11 cellular contexts compared by ENCODE assay signal in the genomic region with DNA sequence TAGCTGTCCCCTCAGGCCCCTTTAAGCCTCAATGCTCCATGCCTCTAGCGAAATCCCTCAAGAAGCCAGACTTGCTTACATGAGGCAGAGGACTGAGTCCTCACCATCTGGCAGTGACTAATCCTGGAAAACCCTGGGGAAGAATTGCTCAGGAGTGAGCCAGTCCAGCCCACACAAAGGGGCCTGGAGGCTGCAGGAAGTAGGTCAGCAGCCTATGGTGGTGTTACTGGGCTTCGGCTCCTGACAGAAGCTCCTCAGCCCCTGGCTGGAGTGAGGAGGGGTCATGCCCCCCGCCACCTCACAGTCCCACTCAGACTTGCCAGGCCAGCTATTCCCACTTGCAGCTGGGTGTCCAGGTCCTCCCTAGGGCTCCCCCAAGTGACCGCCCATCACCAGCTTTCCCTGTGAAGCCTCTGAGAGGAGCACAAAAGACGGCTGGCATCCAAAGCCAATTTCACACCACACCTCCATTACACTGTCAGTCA.
DNase-seq lines count a peak whose midpoint lies in the region; ATAC-seq and TF ChIP-seq lines count a peak whose summit lies in the region.
"Had no signal": no experiment of that assay in that cellular context is flagged by ENCODE, and none has a peak within 500 bp of the region (broad histone marks: within the 10 kb centered on the region; RNA-seq: fewer than 3 reads in every experiment).

No MANE protein-coding gene starts in this region.

- H3K27me3 ChIP-seq in AG04450 (ENCODE audit: control insufficient read depth, insufficient read depth, low read length), result no peaks in the 10 kb centered on the region
- no peaks in the 10 kb centered on the region for H3K27me3 ChIP-seq in lower lobe of right lung (ENCODE audit: low read depth)

- intact Hi-C loops in lower lobe of right lung (cut with DNase I), result no loop called here

- DNase-seq in AG04450 (ENCODE audit: low read depth, low spot score) (peak; percentile 94), NCI-H1694 treated with DMSO at 0.1 percent for 48 hours (lab: John Stamatoyannopoulos, UW) (peak; percentile 86), cerebellar cortex (ENCODE audit: low spot score) (peak; percentile 79), medulla oblongata (ENCODE audit: extremely low spot score) (peak; percentile 18), lower lobe of right lung (no peak), immature natural killer cell (no peak)
- DNase-seq in stimulated activated effector memory CD8-positive, alpha-beta T cell treated with anti-CD3 and anti-CD28 coated beads, Interleukin-12 subunit alpha, Interleukin-12 subunit beta, amount 100 ng/mL, for 72 hours (ENCODE audit: low spot score in 2 of 2), result no peak
- DNase-seq in NK-92 treated with Interleukin-12 subunit alpha and Interleukin-12 subunit beta, amount 100 ng/mL, for 24 hours (lab: John Stamatoyannopoulos, UW), result no peak
- DNase-seq: activated naive CD4-positive, alpha-beta T cell treated with anti-CD3 and anti-CD28 coated beads for 36 hours; CD4-positive, alpha-beta memory T cell; KG1 had no signal

- no peak for ATAC-seq in stimulated activated effector memory CD8-positive, alpha-beta T cell treated with anti-CD3 and anti-CD28 coated beads, Interleukin-12 subunit alpha, Interleukin-12 subunit beta, amount 100 ng/mL, for 72 hours
- no peak for ATAC-seq in lower lobe of right lung

- no peaks in the 10 kb centered on the region for H3K4me1 ChIP-seq in lower lobe of right lung

- H3K9me3 ChIP-seq in AG04450 (ENCODE audit: control insufficient read depth, insufficient read depth, low read length) (peaks cover 15% of the 10 kb centered on the region), lower lobe of right lung (no peaks in the 10 kb centered on the region)

- H3K27ac Mint-ChIP-seq in stimulated activated effector memory CD8-positive, alpha-beta T cell treated with anti-CD3 and anti-CD28 coated beads, Interleukin-12 subunit alpha, Interleukin-12 subunit beta, amount 100 ng/mL, for 72 hours, result no peak overlapping the region
- H3K27ac Mint-ChIP-seq in immature natural killer cell, result no peak overlapping the region
- H3K27ac Mint-ChIP-seq: activated naive CD4-positive, alpha-beta T cell treated with anti-CD3 and anti-CD28 coated beads for 36 hours; CD4-positive, alpha-beta memory T cell had no signal

- H3K4me1 Mint-ChIP-seq in stimulated activated effector memory CD8-positive, alpha-beta T cell treated with anti-CD3 and anti-CD28 coated beads, Interleukin-12 subunit alpha, Interleukin-12 subunit beta, amount 100 ng/mL, for 72 hours, result no peaks in the 10 kb centered on the region
- peaks cover 0 to 5% of the 10 kb centered on the region in 2 donors for H3K4me1 Mint-ChIP-seq in immature natural killer cell

- no peak overlapping the region for H3K4me3 Mint-ChIP-seq in stimulated activated effector memory CD8-positive, alpha-beta T cell treated with anti-CD3 and anti-CD28 coated beads, Interleukin-12 subunit alpha, Interleukin-12 subunit beta, amount 100 ng/mL, for 72 hours
- no peak overlapping the region for H3K4me3 Mint-ChIP-seq in immature natural killer cell
- H3K4me3 Mint-ChIP-seq: activated naive CD4-positive, alpha-beta T cell treated with anti-CD3 and anti-CD28 coated beads for 36 hours; CD4-positive, alpha-beta memory T cell had no signal

- H3K27ac ChIP-seq in AG04450 (ENCODE audit: low read depth, low read length) (peak overlapping the region; percentile 99), lower lobe of right lung (no peak overlapping the region)

- peaks cover 3% of the 10 kb centered on the region for H3K9me3 Mint-ChIP-seq in stimulated activated effector memory CD8-positive, alpha-beta T cell treated with anti-CD3 and anti-CD28 coated beads, Interleukin-12 subunit alpha, Interleukin-12 subunit beta, amount 100 ng/mL, for 72 hours
- H3K9me3 Mint-ChIP-seq in immature natural killer cell, result peaks cover 0 to 9% (median 3%) of the 10 kb centered on the region in 6 donors

- CTCF ChIA-PET in AG04450 (lab: Charles Lee), result interaction anchor here (0.6 to 3.5 kb wide), 4 partner anchors 119 to 262 kb away, joined by 3 to 12 read pairs (median 4); no protein-coding TSS in a partner anchor

- peak; percentile 12 for TF ChIP-seq CTCF in AG04450 (IDR thresholded peaks at IDR 0.05; ENCODE audit: low read depth, low read length)
- no peak for TF ChIP-seq CTCF in lower lobe of right lung (IDR thresholded peaks at IDR 0.05)

- no peak overlapping the region for H3K4me3 ChIP-seq in AG04450 (ENCODE audit: low read depth, low read length)
- no peak overlapping the region for H3K4me3 ChIP-seq in lower lobe of right lung

- POLR2A ChIA-PET in AG04450 (lab: Yijun Ruan, JAX), result interaction anchor here (0.6 to 1.4 kb wide), 9 partner anchors 9 to 870 kb away, joined by 3 to 8 read pairs (median 4); no protein-coding TSS in a partner anchor

- peaks cover 2 to 10% (median 4%) of the 10 kb centered on the region in 3 donors for H3K27me3 Mint-ChIP-seq in immature natural killer cell (ENCODE audit: low read depth in 3 of 3)
- H3K27me3 Mint-ChIP-seq: CD4-positive, alpha-beta memory T cell had no signal

- no peaks in the 10 kb centered on the region for H3K36me3 Mint-ChIP-seq in stimulated activated effector memory CD8-positive, alpha-beta T cell treated with anti-CD3 and anti-CD28 coated beads, Interleukin-12 subunit alpha, Interleukin-12 subunit beta, amount 100 ng/mL, for 72 hours
- H3K36me3 Mint-ChIP-seq in immature natural killer cell, result peaks cover 0 to 6% (median 6%) of the 10 kb centered on the region in 3 donors
- H3K36me3 Mint-ChIP-seq: CD4-positive, alpha-beta memory T cell had no signal

- no peaks in the 10 kb centered on the region for H3K36me3 ChIP-seq in lower lobe of right lung

Comparison
In these comparisons a context has a peak if more than half of its experiments do, and no peak if none do; other contexts are left out.
1. DNase-seq: peak in AG04450 (single experiment), NCI-H1694 treated with DMSO at 0.1 percent for 48 hours (single experiment), cerebellar cortex (single experiment) and medulla oblongata (single experiment); none in stimulated activated effector memory CD8-positive, alpha-beta T cell treated with anti-CD3 and anti-CD28 coated beads, Interleukin-12 subunit alpha, Interleukin-12 subunit beta, amount 100 ng/mL, for 72 hours (0 of 2), NK-92 treated with Interleukin-12 subunit alpha and Interleukin-12 subunit beta, amount 100 ng/mL, for 24 hours (single experiment), lower lobe of right lung (single experiment) and immature natural killer cell (0 of 3).